ENCODE assay signal across 26 cellular contexts in the genomic region with DNA sequence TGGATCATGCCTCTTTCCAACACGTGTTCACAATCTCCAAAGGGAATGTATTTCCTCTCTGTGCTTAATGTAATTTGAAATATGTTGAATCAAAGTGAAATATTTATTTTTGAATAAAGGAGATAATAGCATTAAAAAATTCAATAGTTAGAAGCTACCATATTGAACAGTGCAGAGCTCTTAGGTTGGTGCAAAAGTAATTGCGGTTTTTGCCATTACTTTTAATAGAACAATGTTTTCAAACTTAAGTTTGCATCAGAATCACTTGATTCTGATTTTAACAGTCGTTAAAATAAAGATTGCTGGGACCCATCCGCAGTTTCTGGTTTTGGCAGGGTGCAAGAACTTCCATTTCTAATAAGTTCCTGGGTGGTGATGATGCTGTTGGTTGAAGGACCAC. TPM values are rescaled to one million over a fixed set of nuclear protein-coding genes. Genes with fewer than 3 reads are reported as not detected.
DNase-seq lines count a peak whose midpoint lies in the region; ATAC-seq, FAIRE-seq and TF ChIP-seq lines count a peak whose summit lies in the region.
"Had no signal": no experiment of that assay in that cellular context is flagged by ENCODE, and none has a peak within 500 bp of the region (broad histone marks: within the 10 kb centered on the region; RNA-seq: fewer than 3 reads in every experiment).

No MANE protein-coding gene starts in this region.

- H3K27ac ChIP-seq in GM12878 (ENCODE audit: control insufficient read depth, insufficient read depth): no peak overlapping the region
- H3K27ac ChIP-seq: BLaER1 had no signal

- CTCF ChIA-PET in HEK293T (lab: Yijun Ruan, JAX): no interaction called here
- CTCF ChIA-PET in GM12878 (lab: Yijun Ruan, JAX): no interaction called here
- CTCF ChIA-PET in activated CD4-positive, alpha-beta T cell treated with anti-CD3 and anti-CD28 coated beads, Interleukin-2, amount 10 ng/mL, durations not matched to agents 7 days and 5 days (lab: Charles Lee): interaction anchor here (0.7 to 0.8 kb wide), 2 partner anchors 52 to 488 kb away, joined by 3 read pairs; no protein-coding TSS in a partner anchor

- TF ChIP-seq CTCF in GM12878 (IDR thresholded peaks at IDR 0.05 in 2 of 3, conservative IDR thresholded peaks at IDR 0.05 in 1 of 3; ENCODE audit: control insufficient read depth in 2 of 3, extremely low read depth in 1 of 3, insufficient read depth in 1 of 3, low read depth in 3 of 3, low read length in 3 of 3) (no peak), GM13976 (IDR thresholded peaks at IDR 0.05; ENCODE audit: borderline replicate concordance, control extremely low read depth, extremely low read depth, insufficient read depth, missing control alignments) (no peak)

- H3K27ac Mint-ChIP-seq in activated CD4-positive, alpha-beta T cell treated with anti-CD3 and anti-CD28 coated beads, Interleukin-2, amount 10 ng/mL, durations not matched to agents 7 days and 5 days: no peak overlapping the region
- H3K27ac Mint-ChIP-seq: CD14-positive monocyte; CD4-positive, alpha-beta memory T cell; CD4-positive, CD25-positive, alpha-beta regulatory T cell; CD8-positive, alpha-beta memory T cell had no signal

- no peak for TF ChIP-seq POLR2A in GM12878 (IDR thresholded peaks at IDR 0.05; ENCODE audit: low read depth, low read length)

- in situ Hi-C loops in GM12878 (cut with MboI): no loop called here
- in situ Hi-C loops in GM13976 (cut with MboI; ENCODE audit: low sequenced_read_pairs, unreplicated experiment): no loop called here

- no peak overlapping the region for H3K4me3 ChIP-seq in GM12878
- H3K4me3 ChIP-seq: BLaER1 had no signal

- H4K20me1 ChIP-seq in GM12878 (ENCODE audit: control insufficient read depth, insufficient read depth): no peaks in the 10 kb centered on the region
- H4K20me1 ChIP-seq: BLaER1 had no signal

- SMC1A ChIA-PET in GM12878 (lab: Charles Lee; ENCODE audit: uncharacterized antibody, unreplicated experiment): interaction anchor here (0.7 kb wide), 1 partner anchor 108 kb away, joined by 3 read pairs; no protein-coding TSS in a partner anchor

- POLR2A ChIA-PET in HEK293T (lab: Yijun Ruan, JAX): no interaction called here
- POLR2A ChIA-PET in GM12878 (lab: Charles Lee): interaction anchor here (0.6 to 0.7 kb wide), 2 partner anchors 155 to 634 kb away, joined by 3 to 7 read pairs; no protein-coding TSS in a partner anchor
- POLR2A ChIA-PET in activated CD4-positive, alpha-beta T cell treated with anti-CD3 and anti-CD28 coated beads, Interleukin-2, amount 10 ng/mL, durations not matched to agents 7 days and 5 days (lab: Charles Lee): no interaction called here

- no peak overlapping the region for H3K4me2 ChIP-seq in GM12878 (ENCODE audit: control insufficient read depth, insufficient read depth)
- H3K4me2 ChIP-seq: BLaER1 had no signal

- no peak for TF ChIP-seq EP300 in GM12878 (IDR thresholded peaks at IDR 0.05; ENCODE audit: borderline replicate concordance in 1 of 2, control insufficient read depth in 1 of 2, low read depth in 2 of 2, low read length in 2 of 2)

- no peaks in the 10 kb centered on the region for H3K9me3 ChIP-seq in GM12878 (replicated peaks; ENCODE audit: control insufficient read depth, insufficient read depth, low read length)
- H3K9me3 ChIP-seq: BE2C, BLaER1 had no signal

- TF ChIP-seq RAD21 in GM12878 (IDR thresholded peaks at IDR 0.05; ENCODE audit: insufficient read depth, low read depth, low read length): no peak

- FAIRE-seq in GM12878 (lab: Jason Lieb, UNC): no peak
- FAIRE-seq: A204.1, GM12891, GM18507 had no signal

- H2AFZ ChIP-seq in GM12878 (ENCODE audit: control insufficient read depth, low read depth, low read length): no peak overlapping the region

- no peaks in the 10 kb centered on the region for H3K36me3 ChIP-seq in GM12878 (ENCODE audit: control insufficient read depth in 2 of 2, insufficient read depth in 2 of 2, low read length in 1 of 2)
- H3K36me3 ChIP-seq: BE2C, BLaER1 had no signal

- no peaks in the 10 kb centered on the region for H3K4me1 Mint-ChIP-seq in activated CD4-positive, alpha-beta T cell treated with anti-CD3 and anti-CD28 coated beads, Interleukin-2, amount 10 ng/mL, durations not matched to agents 7 days and 5 days
- H3K4me1 Mint-ChIP-seq: CD4-positive, alpha-beta memory T cell; CD4-positive, CD25-positive, alpha-beta regulatory T cell; CD8-positive, alpha-beta memory T cell had no signal

- intact Hi-C loops in GM12878 (cut with micrococcal nuclease; ENCODE audit: unreplicated experiment): no loop called here

- no peaks in the 10 kb centered on the region for H3K36me3 Mint-ChIP-seq in activated CD4-positive, alpha-beta T cell treated with anti-CD3 and anti-CD28 coated beads, Interleukin-2, amount 10 ng/mL, durations not matched to agents 7 days and 5 days (ENCODE audit: low read depth)
- H3K36me3 Mint-ChIP-seq: CD14-positive monocyte; CD4-positive, alpha-beta memory T cell; CD4-positive, CD25-positive, alpha-beta regulatory T cell had no signal

- no peaks in the 10 kb centered on the region for H3K27me3 ChIP-seq in GM12878 (replicated peaks in 1 of 2; ENCODE audit: control insufficient read depth in 2 of 2, insufficient read depth in 2 of 2, low read length in 1 of 2)
- H3K27me3 ChIP-seq: BLaER1 had no signal

- H3K9me3 Mint-ChIP-seq in activated CD4-positive, alpha-beta T cell treated with anti-CD3 and anti-CD28 coated beads, Interleukin-2, amount 10 ng/mL, durations not matched to agents 7 days and 5 days: no peaks in the 10 kb centered on the region
- H3K9me3 Mint-ChIP-seq: CD4-positive, alpha-beta memory T cell; CD8-positive, alpha-beta memory T cell had no signal

- H3K27me3 Mint-ChIP-seq in activated CD4-positive, alpha-beta T cell treated with anti-CD3 and anti-CD28 coated beads, Interleukin-2, amount 10 ng/mL, durations not matched to agents 7 days and 5 days: peaks cover 34% of the 10 kb centered on the region

- no peak overlapping the region for H3K9ac ChIP-seq in GM12878 (ENCODE audit: control insufficient read depth, insufficient read depth, low read length)
- H3K9ac ChIP-seq: BLaER1 had no signal

- 79% methylated on average over 4 of the region's 4 CpGs for WGBS in GM12878 (ENCODE audit: insufficient coverage, insufficient replicate concordance, low lambda C conversion rate, missing lambda C conversion rate)

- ATAC-seq in GM12878: no peak

- no peak overlapping the region for H3K4me3 Mint-ChIP-seq in activated CD4-positive, alpha-beta T cell treated with anti-CD3 and anti-CD28 coated beads, Interleukin-2, amount 10 ng/mL, durations not matched to agents 7 days and 5 days
- H3K4me3 Mint-ChIP-seq: CD4-positive, alpha-beta memory T cell; CD4-positive, CD25-positive, alpha-beta regulatory T cell; CD8-positive, alpha-beta memory T cell had no signal

- no peaks in the 10 kb centered on the region for H3K79me2 ChIP-seq in GM12878 (ENCODE audit: control insufficient read depth, insufficient read depth, low read length)

- H3K4me1 ChIP-seq in GM12878 (ENCODE audit: control insufficient read depth, insufficient read depth, low read length): no peaks in the 10 kb centered on the region
- H3K4me1 ChIP-seq: BE2C, BLaER1 had no signal

- RAD21 ChIA-PET in GM12878 (lab: Charles Lee; ENCODE audit: unreplicated experiment): no interaction called here

- no TSS peak for BruUV-seq in GM12878 (replicated peaks; lab: Mats Ljungman, UMichigan)

- no peak for DNase-seq in HEK293T (ENCODE audit: extremely low spot score)
- DNase-seq in GM12878 (ENCODE audit: low read depth, low spot score): no peak
- no peak for DNase-seq in activated CD4-positive, alpha-beta T cell treated with anti-CD3 and anti-CD28 coated beads, Interleukin-2, amount 10 ng/mL, durations not matched to agents 7 days and 5 days
- no peak for DNase-seq in GM13976 (ENCODE audit: low spot score)
- DNase-seq: 8988T; ACHN; BE2C; C1 segment of cervical spinal cord; CD4-positive, alpha-beta memory T cell; CD4-positive, CD25-positive, alpha-beta regulatory T cell; CD8-positive, alpha-beta memory T cell; COR-L47; DMS 273 treated with DMSO at 0.1 percent for 48 hours; DMS153; DMS53; DMS79; DND-41; EL; GDM1 had no signal

RNA-seq across cellular contexts. Expression of gene MEIOC, which starts 10.0 kb away (rescaled TPM):
- 0.38 and 0.95 TPM in 2 replicates for total RNA-seq in GM12878 (2013; cell fraction: nucleolus; rRNA removed)
- not detected in 2 replicates for total RNA-seq in GM12878 (2014; rRNA removed)
- total RNA-seq in GM12878 (2014; rRNA removed; fragmentation: Illumina TruSeq; extraction: Trizol): 0.04 TPM in 1 of 2 replicates, not detected in the other
- total RNA-seq in GM12878 (2021): not detected in 2 replicates
- polyA plus RNA-seq in GM12878 (2011; ENCODE audit: low read depth): 0.42 TPM
- 0.03 TPM in 1 of 2 replicates, not detected in the other for polyA plus RNA-seq in GM12878 (2011; rRNA removed)
- 0.03 and 0.07 TPM in 2 replicates for polyA plus RNA-seq in GM12878 (2011; cell fraction: cytosol; rRNA removed)
- 0.15 and 0.19 TPM in 2 replicates for polyA plus RNA-seq in GM12878 (2011; cell fraction: nucleus; rRNA removed)
- polyA plus RNA-seq in GM12878 (2012): 0.11 and 0.36 TPM in 2 replicates
- polyA plus RNA-seq in GM12878 (2014; fragmentation: Illumina TruSeq; extraction: Trizol): 0.01 and 1.3 TPM in 2 replicates
- polyA plus RNA-seq in GM12878 (2014; fragmentation: Nextera tagmentation; extraction: Ambion mirVana): under 1 TPM; 0.11 to 0.13 TPM
- polyA plus RNA-seq in GM12878 (2014; rRNA removed): 0.27 TPM in 1 of 2 replicates, not detected in the other
- under 1 TPM; 0.47 to 0.48 TPM for polyA plus RNA-seq in GM12878 (2016; fragmentation: Nextera tagmentation; extraction: Ambion mirVana)
- not detected in 2 replicates for polyA minus RNA-seq in GM12878 (2011; rRNA and poly(A)+ RNA removed)
- not detected in 2 replicates for polyA minus RNA-seq in GM12878 (2011; cell fraction: cytosol; rRNA and poly(A)+ RNA removed)
- 0.19 and 0.24 TPM in 2 replicates for polyA minus RNA-seq in GM12878 (2011; cell fraction: nucleus; rRNA and poly(A)+ RNA removed)
- total RNA-seq in activated CD4-positive, alpha-beta T cell treated with anti-CD3 and anti-CD28 coated beads, Interleukin-2, amount 10 ng/mL, durations not matched to agents 7 days and 5 days: under 1 TPM; 0.22 to 0.46 TPM
- total RNA-seq: A673; CD4-positive, alpha-beta memory T cell; CD4-positive, CD25-positive, alpha-beta regulatory T cell; G401 had no signal

RNA-seq across cellular contexts. Expression of gene CCDC43, which starts 43.3 kb away (rescaled TPM):
- total RNA-seq in GM12878 (2013; cell fraction: nucleolus; rRNA removed): 18.9 and 21.6 TPM in 2 replicates
- total RNA-seq in GM12878 (2014; rRNA removed) (22.4 and 31.7 TPM in 2 replicates), GM12878 (2014; rRNA removed; fragmentation: Illumina TruSeq; extraction: Trizol) (41.0 and 42.3 TPM in 2 replicates), GM12878 (2021) (22.6 and 25.7 TPM in 2 replicates)
- 12.2 TPM for polyA plus RNA-seq in GM12878 (2011; ENCODE audit: low read depth)
- polyA plus RNA-seq in GM12878 (2011; rRNA removed) (17.6 and 28.9 TPM in 2 replicates), GM12878 (2014; fragmentation: Illumina TruSeq; extraction: Trizol) (34.0 and 42.6 TPM in 2 replicates), GM12878 (2014; fragmentation: Nextera tagmentation; extraction: Ambion mirVana) (10 to 100 TPM; 10.8 to 15.7 TPM), GM12878 (2014; rRNA removed) (19.6 and 21.0 TPM in 2 replicates), GM12878 (2016; fragmentation: Nextera tagmentation; extraction: Ambion mirVana) (10 to 100 TPM; 37.1 to 38.6 TPM)
- 6.7 and 7.5 TPM in 2 replicates for polyA plus RNA-seq in GM12878 (2011; cell fraction: cytosol; rRNA removed)
- polyA plus RNA-seq in GM12878 (2011; cell fraction: nucleus; rRNA removed): 6.2 and 6.5 TPM in 2 replicates
- 15.2 and 17.5 TPM in 2 replicates for polyA plus RNA-seq in GM12878 (2012)
- 12.9 and 16.6 TPM in 2 replicates for polyA minus RNA-seq in GM12878 (2011; rRNA and poly(A)+ RNA removed)
- 6.7 and 7.2 TPM in 2 replicates for polyA minus RNA-seq in GM12878 (2011; cell fraction: cytosol; rRNA and poly(A)+ RNA removed)
- 3.1 and 6.3 TPM in 2 replicates for polyA minus RNA-seq in GM12878 (2011; cell fraction: nucleus; rRNA and poly(A)+ RNA removed)
- total RNA-seq in activated CD4-positive, alpha-beta T cell treated with anti-CD3 and anti-CD28 coated beads, Interleukin-2, amount 10 ng/mL, durations not matched to agents 7 days and 5 days: 10 to 100 TPM; 25.5 to 26.8 TPM
